8 cellular contexts compared by ENCODE assay signal in genomic region chr6:168286779-168287446, GRCh38. TPM values are rescaled to one million over a fixed set of nuclear protein-coding genes. Genes with fewer than 3 reads are reported as not detected.
DNase-seq lines count a peak whose midpoint lies in the region; ATAC-seq and TF ChIP-seq lines count a peak whose summit lies in the region.
"Not testable (repeated sequence)": the region's sequence is repeated elsewhere in the genome, so short reads cannot be mapped to it uniquely, and the experiment has no call there.
"Had no signal": no experiment of that assay in that cellular context is flagged by ENCODE, and none has a peak within 500 bp of the region (broad histone marks: within the 10 kb centered on the region; RNA-seq: fewer than 3 reads in every experiment).

No MANE protein-coding gene starts in this region.

- peak overlapping the region; percentile 45 for H3K4me3 Mint-ChIP-seq in T-helper 2 cell treated with Interferon-gamma antibody and Interleukin-4, amounts not matched to agents 5 μg/mL and 100 μg/mL, for 36 hours
- H3K4me3 Mint-ChIP-seq in activated CD8-positive, alpha-beta T cell treated with anti-CD3 and anti-CD28 coated beads for 36 hours, result not testable (repeated sequence)
- peak overlapping the region; percentile 53 for H3K4me3 Mint-ChIP-seq in activated T-helper 1 cell treated with anti-CD3 and anti-CD28 coated beads, Interleukin-12 subunit alpha, Interleukin-12 subunit beta, Interleukin-2, Interleukin-4 antibody, amounts not matched to agents 30 ng/mL and 10 ng/mL and 1 ng/mL, durations not matched to agents 14 hours and 24 hours and 36 hours

- not testable (repeated sequence) for H3K27me3 Mint-ChIP-seq in T-helper 2 cell treated with Interferon-gamma antibody and Interleukin-4, amounts not matched to agents 5 μg/mL and 100 μg/mL, for 36 hours (ENCODE audit: low read depth); activated T-helper 1 cell treated with anti-CD3 and anti-CD28 coated beads, Interleukin-12 subunit alpha, Interleukin-12 subunit beta, Interleukin-2, Interleukin-4 antibody, amounts not matched to agents 30 ng/mL and 10 ng/mL and 1 ng/mL, durations not matched to agents 14 hours and 24 hours and 36 hours (ENCODE audit: insufficient read depth)
- H3K27me3 Mint-ChIP-seq in activated CD8-positive, alpha-beta T cell treated with anti-CD3 and anti-CD28 coated beads for 36 hours, result peaks cover 10% of the 10 kb centered on the region

- H3K27ac Mint-ChIP-seq in T-helper 2 cell treated with Interferon-gamma antibody and Interleukin-4, amounts not matched to agents 5 μg/mL and 100 μg/mL, for 36 hours, result peak overlapping the region; percentile 69
- peak overlapping the region; percentile 73 for H3K27ac Mint-ChIP-seq in activated CD8-positive, alpha-beta T cell treated with anti-CD3 and anti-CD28 coated beads for 36 hours
- H3K27ac Mint-ChIP-seq in activated T-helper 1 cell treated with anti-CD3 and anti-CD28 coated beads, Interleukin-12 subunit alpha, Interleukin-12 subunit beta, Interleukin-2, Interleukin-4 antibody, amounts not matched to agents 30 ng/mL and 10 ng/mL and 1 ng/mL, durations not matched to agents 14 hours and 24 hours and 36 hours, result peak overlapping the region; percentile 94

- DNase-seq in T-helper 2 cell treated with Interferon-gamma antibody and Interleukin-4, amounts not matched to agents 5 μg/mL and 100 μg/mL, for 36 hours (ENCODE audit: low spot score), result peak; percentile 63
- peak; percentile 62 for DNase-seq in activated CD8-positive, alpha-beta T cell treated with anti-CD3 and anti-CD28 coated beads for 36 hours
- not testable (repeated sequence) for DNase-seq in activated T-helper 1 cell treated with anti-CD3 and anti-CD28 coated beads, Interleukin-12 subunit alpha, Interleukin-12 subunit beta, Interleukin-2, Interleukin-4 antibody, amounts not matched to agents 30 ng/mL and 10 ng/mL and 1 ng/mL, durations not matched to agents 14 hours and 24 hours and 36 hours (ENCODE audit: low spot score)
- peak in 3 of 61 donors; percentile 17 to 36 (median 25) for DNase-seq in caudate nucleus (lab: John Stamatoyannopoulos, UW)
- peak; percentile 32 to 53 (median 46) for DNase-seq in stimulated activated CD4-positive, alpha-beta T cell treated with anti-CD3 and anti-CD28 coated beads, Interleukin-12 subunit alpha, Interleukin-12 subunit beta, amount 100 ng/mL, for 48 hours (ENCODE audit: low read depth in 2 of 3, low spot score in 1 of 3)
- DNase-seq in stimulated activated CD4-positive, alpha-beta T cell treated with anti-CD3 and anti-CD28 coated beads, Interleukin-4, amount 100 ng/mL, for 24 hours, result peak; percentile 38
- DNase-seq in stimulated activated CD8-positive, alpha-beta memory T cell treated with anti-CD3 and anti-CD28 coated beads, Interleukin-7, amount 100 ng/mL, for 48 hours (ENCODE audit: extremely low read depth in 1 of 2, low read depth in 1 of 2), result peak; percentile 6 to 20

- intact Hi-C loops in activated CD8-positive, alpha-beta T cell treated with anti-CD3 and anti-CD28 coated beads for 36 hours (cut with micrococcal nuclease), result not testable (repeated sequence)
- intact Hi-C loops in activated T-helper 1 cell treated with anti-CD3 and anti-CD28 coated beads, Interleukin-12 subunit alpha, Interleukin-12 subunit beta, Interleukin-2, Interleukin-4 antibody, amounts not matched to agents 30 ng/mL and 10 ng/mL and 1 ng/mL, durations not matched to agents 14 hours and 24 hours and 36 hours (cut with micrococcal nuclease), result loop anchor here (1.0 to 5.0 kb wide), 3 partner anchors 35 to 63 kb away; no protein-coding TSS in a partner anchor

- not testable (repeated sequence) for H3K36me3 Mint-ChIP-seq in T-helper 2 cell treated with Interferon-gamma antibody and Interleukin-4, amounts not matched to agents 5 μg/mL and 100 μg/mL, for 36 hours (ENCODE audit: low read depth); activated CD8-positive, alpha-beta T cell treated with anti-CD3 and anti-CD28 coated beads for 36 hours (ENCODE audit: low read depth); activated T-helper 1 cell treated with anti-CD3 and anti-CD28 coated beads, Interleukin-12 subunit alpha, Interleukin-12 subunit beta, Interleukin-2, Interleukin-4 antibody, amounts not matched to agents 30 ng/mL and 10 ng/mL and 1 ng/mL, durations not matched to agents 14 hours and 24 hours and 36 hours (ENCODE audit: low read depth)

- POLR2A ChIA-PET in activated CD8-positive, alpha-beta T cell treated with anti-CD3 and anti-CD28 coated beads for 36 hours (lab: Charles Lee), result not testable (repeated sequence)

- not testable (repeated sequence) for TF ChIP-seq CTCF in activated CD8-positive, alpha-beta T cell treated with anti-CD3 and anti-CD28 coated beads for 36 hours (IDR thresholded peaks at IDR 0.05)

- CTCF ChIA-PET in activated CD8-positive, alpha-beta T cell treated with anti-CD3 and anti-CD28 coated beads for 36 hours (lab: Charles Lee), result not testable (repeated sequence)

- H3K9me3 Mint-ChIP-seq in T-helper 2 cell treated with Interferon-gamma antibody and Interleukin-4, amounts not matched to agents 5 μg/mL and 100 μg/mL, for 36 hours; activated CD8-positive, alpha-beta T cell treated with anti-CD3 and anti-CD28 coated beads for 36 hours: not testable (repeated sequence)
- H3K9me3 Mint-ChIP-seq in activated T-helper 1 cell treated with anti-CD3 and anti-CD28 coated beads, Interleukin-12 subunit alpha, Interleukin-12 subunit beta, Interleukin-2, Interleukin-4 antibody, amounts not matched to agents 30 ng/mL and 10 ng/mL and 1 ng/mL, durations not matched to agents 14 hours and 24 hours and 36 hours, result peaks cover 21% of the 10 kb centered on the region

- peak overlapping the region; percentile 74 for H3K27ac ChIP-seq in caudate nucleus (ENCODE audit: low read depth, low read length)

- ATAC-seq in activated CD8-positive, alpha-beta T cell treated with anti-CD3 and anti-CD28 coated beads for 36 hours, result peak; percentile 62

- H3K4me1 Mint-ChIP-seq in T-helper 2 cell treated with Interferon-gamma antibody and Interleukin-4, amounts not matched to agents 5 μg/mL and 100 μg/mL, for 36 hours (ENCODE audit: low read depth), result not testable (repeated sequence)
- H3K4me1 Mint-ChIP-seq in activated CD8-positive, alpha-beta T cell treated with anti-CD3 and anti-CD28 coated beads for 36 hours (ENCODE audit: low read depth), result peaks cover 14% of the 10 kb centered on the region
- H3K4me1 Mint-ChIP-seq in activated T-helper 1 cell treated with anti-CD3 and anti-CD28 coated beads, Interleukin-12 subunit alpha, Interleukin-12 subunit beta, Interleukin-2, Interleukin-4 antibody, amounts not matched to agents 30 ng/mL and 10 ng/mL and 1 ng/mL, durations not matched to agents 14 hours and 24 hours and 36 hours (ENCODE audit: low read depth), result peaks cover 17% of the 10 kb centered on the region

RNA-seq across cellular contexts. Expression of gene DACT2, which starts 32.7 kb away (rescaled TPM):
- total RNA-seq in activated CD8-positive, alpha-beta T cell treated with anti-CD3 and anti-CD28 coated beads for 36 hours, result not detected
- total RNA-seq in activated T-helper 1 cell treated with anti-CD3 and anti-CD28 coated beads, Interleukin-12 subunit alpha, Interleukin-12 subunit beta, Interleukin-2, Interleukin-4 antibody, amounts not matched to agents 30 ng/mL and 10 ng/mL and 1 ng/mL, durations not matched to agents 14 hours and 24 hours and 36 hours, result 2.1 and 2.3 TPM in 2 replicates
- total RNA-seq: CD4-positive, alpha-beta T cell had no signal
